ENCODE assay signal across 25 cellular contexts in the genomic region with DNA sequence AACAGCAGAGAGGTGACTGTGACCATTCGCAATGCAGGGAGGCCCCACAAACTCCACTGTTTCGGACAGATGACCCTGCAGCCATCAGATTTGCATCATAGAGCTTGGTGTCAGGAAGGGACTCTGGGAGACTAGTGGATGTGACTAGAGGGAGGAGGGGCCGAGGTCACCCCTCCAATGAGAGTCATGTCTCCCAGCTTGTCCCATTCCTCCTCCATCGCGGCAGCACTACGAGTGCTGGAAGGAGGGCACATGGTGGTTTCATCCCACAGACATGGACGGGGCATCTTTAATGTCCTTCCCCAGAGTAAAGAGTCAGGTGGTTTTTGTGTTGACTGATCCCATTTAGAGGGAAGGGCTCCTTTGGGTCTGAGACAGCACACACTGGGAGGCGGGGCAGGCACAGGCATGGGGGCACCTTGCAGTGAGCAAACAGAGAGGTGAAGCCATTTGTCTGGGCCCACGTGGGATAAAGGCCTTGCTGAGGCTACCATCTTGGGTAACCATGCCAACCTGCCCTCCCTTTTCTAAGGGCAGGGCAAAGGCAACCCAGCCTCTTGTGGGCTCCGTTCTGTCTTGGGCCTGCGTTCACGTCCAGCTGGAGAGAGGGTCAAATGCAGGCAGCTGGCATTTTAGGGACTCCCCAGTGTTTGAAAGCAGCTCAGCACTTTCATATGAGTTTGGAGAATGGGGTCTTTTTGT.
"Had no signal": no experiment of that assay in that cellular context is flagged by ENCODE, and none has a peak within 500 bp of the region (broad histone marks: within the 10 kb centered on the region; RNA-seq: fewer than 3 reads in every experiment).

No MANE protein-coding gene starts in this region.

- H3K27ac ChIP-seq: brain microvascular endothelial cell, hepatocyte, thoracic aorta, vagina, VCaP had no signal

- H3K27me3 ChIP-seq: brain microvascular endothelial cell, hepatocyte, vagina had no signal

- ATAC-seq: esophagus mucosa; left cardiac atrium; naive thymus-derived CD8-positive, alpha-beta T cell; right cardiac atrium had no signal

- H3K4me3 ChIP-seq: hepatocyte, thoracic aorta, vagina had no signal

- H3K4me1 Mint-ChIP-seq: activated naive CD4-positive, alpha-beta T cell treated with anti-CD3 and anti-CD28 coated beads, Interleukin-2, amount 10 ng/mL, durations not matched to agents 7 days and 5 days had no signal

- H3K4me1 ChIP-seq: vagina had no signal

- H3K4me2 ChIP-seq: hepatocyte had no signal

- H2AFZ ChIP-seq: hepatocyte had no signal

- H3K27ac Mint-ChIP-seq: activated naive CD4-positive, alpha-beta T cell treated with anti-CD3 and anti-CD28 coated beads, Interleukin-2, amount 10 ng/mL, durations not matched to agents 7 days and 5 days; activated T-cell treated with anti-CD3 and anti-CD28 coated beads, Interleukin-2, amount 50 U/mL, for 24 hours; naive thymus-derived CD8-positive, alpha-beta T cell had no signal

- H3K9me3 Mint-ChIP-seq: activated naive CD4-positive, alpha-beta T cell treated with anti-CD3 and anti-CD28 coated beads, Interleukin-2, amount 10 ng/mL, durations not matched to agents 7 days and 5 days; activated T-cell treated with anti-CD3 and anti-CD28 coated beads, Interleukin-2, amount 50 U/mL, for 24 hours; naive thymus-derived CD8-positive, alpha-beta T cell; neural crest cell had no signal

- DNase-seq: activated CD4-positive, alpha-beta T cell treated with anti-CD3 and anti-CD28 coated beads for 4 hours; activated CD4-positive, alpha-beta T cell treated with anti-CD3 and anti-CD28 coated beads, Interleukin-2, amount 50 U/mL, for 48 hours; activated CD8-positive, alpha-beta memory T cell treated with anti-CD3 and anti-CD28 coated beads for 24 hours; activated CD8-positive, alpha-beta memory T cell treated with anti-CD3 and anti-CD28 coated beads, Interleukin-2, amount 50 U/mL, for 4 hours; activated gamma-delta T cell; activated naive CD4-positive, alpha-beta T cell treated with anti-CD3 and anti-CD28 coated beads, Interleukin-2, amount 10 ng/mL, durations not matched to agents 7 days and 5 days; activated T-cell treated with anti-CD3 and anti-CD28 coated beads, Interleukin-2, amount 50 U/mL, for 24 hours; amniotic stem cell; brain microvascular endothelial cell; caudate nucleus; glutamatergic neuron; left cardiac atrium; midbrain; naive thymus-derived CD8-positive, alpha-beta T cell; occipital lobe; right cardiac atrium; stimulated activated CD4-positive, alpha-beta T cell treated with anti-CD3 and anti-CD28 coated beads, Interleukin-15, amount 100 ng/mL, for 24 hours; stimulated activated CD4-positive, alpha-beta T cell treated with anti-CD3 and anti-CD28 coated beads, Interleukin-2, amount 100 ng/mL, for 24 hours; stimulated activated naive CD4-positive, alpha-beta T cell treated with Interleukin-2 at 50 U/mL for 16 hours had no signal

- H3K79me2 ChIP-seq: hepatocyte had no signal

- H3K27me3 Mint-ChIP-seq: activated naive CD4-positive, alpha-beta T cell treated with anti-CD3 and anti-CD28 coated beads, Interleukin-2, amount 10 ng/mL, durations not matched to agents 7 days and 5 days had no signal

- H3K36me3 ChIP-seq: brain microvascular endothelial cell, thoracic aorta, vagina had no signal

- H3K36me3 Mint-ChIP-seq: activated naive CD4-positive, alpha-beta T cell treated with anti-CD3 and anti-CD28 coated beads, Interleukin-2, amount 10 ng/mL, durations not matched to agents 7 days and 5 days; naive thymus-derived CD8-positive, alpha-beta T cell had no signal

- H3K4me3 Mint-ChIP-seq: activated naive CD4-positive, alpha-beta T cell treated with anti-CD3 and anti-CD28 coated beads, Interleukin-2, amount 10 ng/mL, durations not matched to agents 7 days and 5 days; activated T-cell treated with anti-CD3 and anti-CD28 coated beads, Interleukin-2, amount 50 U/mL, for 24 hours; naive thymus-derived CD8-positive, alpha-beta T cell; neural crest cell had no signal

- H3K9me3 ChIP-seq: thoracic aorta, vagina had no signal
